ENCODE assay signal across 8 cellular contexts in genomic region chr4:163048447-163048846, GRCh38.
DNase-seq lines count a peak whose midpoint lies in the region; ATAC-seq lines count a peak whose summit lies in the region.

No MANE protein-coding gene starts in this region.

- H3K36me3 Mint-ChIP-seq in activated CD4-positive, alpha-beta memory T cell treated with anti-CD3 and anti-CD28 coated beads for 36 hours = no peaks in the 10 kb centered on the region
- H3K36me3 Mint-ChIP-seq in activated CD4-positive, alpha-beta memory T cell treated with anti-CD3 and anti-CD28 coated beads, Interleukin-2, amount 10 ng/mL, durations not matched to agents 7 days and 5 days (ENCODE audit: low read depth) = no peaks in the 10 kb centered on the region
- no peaks in the 10 kb centered on the region for H3K36me3 Mint-ChIP-seq in activated CD4-positive, alpha-beta T cell treated with anti-CD3 and anti-CD28 coated beads, Interleukin-2, amount 10 ng/mL, durations not matched to agents 24 days and 14 days (ENCODE audit: low read depth)

- H3K27me3 Mint-ChIP-seq in activated CD4-positive, alpha-beta memory T cell treated with anti-CD3 and anti-CD28 coated beads for 36 hours = peaks cover 2% of the 10 kb centered on the region
- no peaks in the 10 kb centered on the region for H3K27me3 Mint-ChIP-seq in activated CD4-positive, alpha-beta memory T cell treated with anti-CD3 and anti-CD28 coated beads, Interleukin-2, amount 10 ng/mL, durations not matched to agents 7 days and 5 days
- no peaks in the 10 kb centered on the region for H3K27me3 Mint-ChIP-seq in activated CD4-positive, alpha-beta T cell treated with anti-CD3 and anti-CD28 coated beads, Interleukin-2, amount 10 ng/mL, durations not matched to agents 24 days and 14 days

- ATAC-seq in GM21576 (IDR thresholded peaks at IDR 0.05; ENCODE audit: unreplicated experiment) = peak; percentile 82

- H3K27ac Mint-ChIP-seq in activated CD4-positive, alpha-beta memory T cell treated with anti-CD3 and anti-CD28 coated beads for 36 hours = no peak overlapping the region
- no peak overlapping the region for H3K27ac Mint-ChIP-seq in activated CD4-positive, alpha-beta memory T cell treated with anti-CD3 and anti-CD28 coated beads, Interleukin-2, amount 10 ng/mL, durations not matched to agents 7 days and 5 days
- H3K27ac Mint-ChIP-seq in activated CD4-positive, alpha-beta T cell treated with anti-CD3 and anti-CD28 coated beads, Interleukin-2, amount 10 ng/mL, durations not matched to agents 24 days and 14 days = no peak overlapping the region

- H3K4me1 Mint-ChIP-seq in activated CD4-positive, alpha-beta memory T cell treated with anti-CD3 and anti-CD28 coated beads for 36 hours (ENCODE audit: low read depth) = no peaks in the 10 kb centered on the region
- H3K4me1 Mint-ChIP-seq in activated CD4-positive, alpha-beta memory T cell treated with anti-CD3 and anti-CD28 coated beads, Interleukin-2, amount 10 ng/mL, durations not matched to agents 7 days and 5 days = no peaks in the 10 kb centered on the region
- H3K4me1 Mint-ChIP-seq in activated CD4-positive, alpha-beta T cell treated with anti-CD3 and anti-CD28 coated beads, Interleukin-2, amount 10 ng/mL, durations not matched to agents 24 days and 14 days = no peaks in the 10 kb centered on the region

- CTCF ChIA-PET in activated CD4-positive, alpha-beta memory T cell treated with anti-CD3 and anti-CD28 coated beads for 36 hours (lab: Charles Lee) = interaction anchor here (3.1 kb wide), 1 partner anchor 11 kb away, joined by 12 read pairs; no protein-coding TSS in a partner anchor
- CTCF ChIA-PET in activated CD4-positive, alpha-beta memory T cell treated with anti-CD3 and anti-CD28 coated beads, Interleukin-2, amount 10 ng/mL, durations not matched to agents 7 days and 5 days (lab: Charles Lee) = interaction anchor here (0.9 to 1.0 kb wide), 2 partner anchors 284 to 499 kb away, joined by 3 to 5 read pairs; no protein-coding TSS in a partner anchor

- peak; percentile 13 for DNase-seq in activated CD4-positive, alpha-beta memory T cell treated with anti-CD3 and anti-CD28 coated beads for 36 hours
- no peak for DNase-seq in activated CD4-positive, alpha-beta memory T cell treated with anti-CD3 and anti-CD28 coated beads, Interleukin-2, amount 10 ng/mL, durations not matched to agents 7 days and 5 days
- DNase-seq in HT1080 (ENCODE audit: low read depth) = peak; percentile 21
- peak; percentile 62 for DNase-seq in activated CD4-positive, alpha-beta T cell treated with anti-CD3 and anti-CD28 coated beads, Interleukin-2, amount 10 ng/mL, durations not matched to agents 24 days and 14 days
- peak; percentile 32 for DNase-seq in kidney tubule cell (ENCODE audit: low spot score)
- DNase-seq in pons (ENCODE audit: low spot score) = no peak
- no peak for DNase-seq in ecto neural progenitor cell (ENCODE audit: low spot score)

- H3K9me3 Mint-ChIP-seq in activated CD4-positive, alpha-beta memory T cell treated with anti-CD3 and anti-CD28 coated beads for 36 hours = no peaks in the 10 kb centered on the region
- no peaks in the 10 kb centered on the region for H3K9me3 Mint-ChIP-seq in activated CD4-positive, alpha-beta memory T cell treated with anti-CD3 and anti-CD28 coated beads, Interleukin-2, amount 10 ng/mL, durations not matched to agents 7 days and 5 days
- H3K9me3 Mint-ChIP-seq in activated CD4-positive, alpha-beta T cell treated with anti-CD3 and anti-CD28 coated beads, Interleukin-2, amount 10 ng/mL, durations not matched to agents 24 days and 14 days = no peaks in the 10 kb centered on the region

- POLR2A ChIA-PET in activated CD4-positive, alpha-beta memory T cell treated with anti-CD3 and anti-CD28 coated beads for 36 hours (lab: Charles Lee) = no interaction called here
- POLR2A ChIA-PET in activated CD4-positive, alpha-beta memory T cell treated with anti-CD3 and anti-CD28 coated beads, Interleukin-2, amount 10 ng/mL, durations not matched to agents 7 days and 5 days (lab: Charles Lee) = no interaction called here

- no peak overlapping the region for H3K4me3 Mint-ChIP-seq in activated CD4-positive, alpha-beta memory T cell treated with anti-CD3 and anti-CD28 coated beads for 36 hours
- H3K4me3 Mint-ChIP-seq in activated CD4-positive, alpha-beta memory T cell treated with anti-CD3 and anti-CD28 coated beads, Interleukin-2, amount 10 ng/mL, durations not matched to agents 7 days and 5 days = no peak overlapping the region
- no peak overlapping the region for H3K4me3 Mint-ChIP-seq in activated CD4-positive, alpha-beta T cell treated with anti-CD3 and anti-CD28 coated beads, Interleukin-2, amount 10 ng/mL, durations not matched to agents 24 days and 14 days

- intact Hi-C loops in activated CD4-positive, alpha-beta memory T cell treated with anti-CD3 and anti-CD28 coated beads for 36 hours (cut with micrococcal nuclease) = loop anchor here (1.0 to 5.0 kb wide), 2 partner anchors 284 to 500 kb away; partner anchors contain the start of gene NPY1R
- intact Hi-C loops in activated CD4-positive, alpha-beta T cell treated with anti-CD3 and anti-CD28 coated beads, Interleukin-2, amount 10 ng/mL, durations not matched to agents 24 days and 14 days (cut with micrococcal nuclease) = loop anchor here (2.0 kb wide), 1 partner anchor 284 kb away; the partner anchor contains the start of gene NPY1R

Comparison
In these comparisons a context has a peak if more than half of its experiments do, and no peak if none do; other contexts are left out.
1. DNase-seq: peak in activated CD4-positive, alpha-beta memory T cell treated with anti-CD3 and anti-CD28 coated beads for 36 hours (single experiment), HT1080 (single experiment), activated CD4-positive, alpha-beta T cell treated with anti-CD3 and anti-CD28 coated beads, Interleukin-2, amount 10 ng/mL, durations not matched to agents 24 days and 14 days (single experiment) and kidney tubule cell (single experiment); none in activated CD4-positive, alpha-beta memory T cell treated with anti-CD3 and anti-CD28 coated beads, Interleukin-2, amount 10 ng/mL, durations not matched to agents 7 days and 5 days (single experiment), pons (single experiment) and ecto neural progenitor cell (single experiment).